ENCODE assay signal across 8 cellular contexts in the genomic region with DNA sequence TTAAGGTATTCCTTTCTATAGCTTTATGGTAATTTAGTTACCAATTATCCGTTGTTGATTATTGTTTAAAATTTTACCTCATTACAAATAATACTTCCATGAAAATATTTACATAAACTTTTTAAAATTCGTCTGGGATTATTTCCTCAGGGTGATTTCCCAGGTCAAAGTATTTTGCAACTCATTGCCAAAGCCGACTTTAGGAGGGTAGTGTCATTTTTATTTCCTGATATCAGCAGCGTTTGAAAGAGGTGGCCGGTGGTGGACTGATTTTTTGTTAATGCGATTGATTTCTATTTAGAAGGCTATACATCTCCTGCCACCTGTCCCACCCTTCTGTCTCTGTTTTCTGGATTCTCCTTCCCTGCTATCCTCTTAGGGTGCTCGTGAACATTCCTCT. TPM values are rescaled to one million over a fixed set of nuclear protein-coding genes. Genes with fewer than 3 reads are reported as not detected.
"Had no signal": no experiment of that assay in that cellular context is flagged by ENCODE, and none has a peak within 500 bp of the region (broad histone marks: within the 10 kb centered on the region; RNA-seq: fewer than 3 reads in every experiment).

No MANE protein-coding gene starts in this region.

- FAIRE-seq: H1, H54 had no signal

- H3K4me3 ChIP-seq: GM23338 had no signal

- DNase-seq: H9, HCEC 1CT, KBM-7 had no signal

- ATAC-seq: GM23338 had no signal

- H2AFZ ChIP-seq: GM23338 had no signal

- H3K4me2 ChIP-seq: GM23338 had no signal

RNA-seq across cellular contexts. Expression of gene ADAMTS16, which starts 4.3 kb away (rescaled TPM):
- total RNA-seq: HT-29 had no signal
- polyA plus RNA-seq: IgD-negative memory B cell had no signal
